Comparison of ENCODE assay signal across 26 cellular contexts in genomic region chr20:22515264-22515663, GRCh38.
"Had no signal": no experiment of that assay in that cellular context is flagged by ENCODE, and none has a peak within 500 bp of the region (broad histone marks: within the 10 kb centered on the region; RNA-seq: fewer than 3 reads in every experiment).

No MANE protein-coding gene starts in this region.

- H3K4me1 ChIP-seq: ascending aorta, colonic mucosa, gastroesophageal sphincter, psoas muscle, thyroid gland had no signal

- H3K4me2 ChIP-seq: smooth muscle cell had no signal

- H3K27ac ChIP-seq: ascending aorta, cardiac muscle cell, colonic mucosa, gastroesophageal sphincter, pancreas, psoas muscle, thyroid gland, upper lobe of right lung, VCaP had no signal

- H3K27me3 ChIP-seq: ascending aorta, cardiac muscle cell, colonic mucosa, pancreas, stomach, thyroid gland, upper lobe of right lung had no signal

- H3K4me3 ChIP-seq: ascending aorta, cardiac muscle cell, colonic mucosa, gastroesophageal sphincter, pancreas, psoas muscle, smooth muscle cell, stomach, thyroid gland, upper lobe of right lung had no signal

- FAIRE-seq: endometrium had no signal

- H3K36me3 ChIP-seq: ascending aorta, cardiac muscle cell, colonic mucosa, gastroesophageal sphincter, pancreas, stomach, thyroid gland, upper lobe of right lung had no signal

- H3K9me3 ChIP-seq: ascending aorta, colonic mucosa, gastroesophageal sphincter, pancreas, psoas muscle, stomach, thyroid gland, upper lobe of right lung had no signal

- ATAC-seq: gastroesophageal sphincter; naive thymus-derived CD4-positive, alpha-beta T cell; pancreas; psoas muscle; stimulated activated naive B cell treated with anti-CD40 and anti-IgM and Interleukin-4, amounts not matched to agents 10 μg/mL and 1 μg/mL and 100 μg/mL, for 72 hours; upper lobe of right lung had no signal

- DNase-seq: activated CD4-positive, alpha-beta T cell treated with anti-CD3 and anti-CD28 coated beads for 4 hours; activated CD4-positive, alpha-beta T cell treated with anti-CD3 and anti-CD28 coated beads, Interleukin-2, amount 50 U/mL, for 48 hours; activated CD8-positive, alpha-beta memory T cell treated with anti-CD3 and anti-CD28 coated beads for 24 hours; activated effector memory CD4-positive, alpha-beta T cell treated with Interleukin-2 at 50 U/mL for 16 hours; activated naive CD4-positive, alpha-beta T cell treated with anti-CD3 and anti-CD28 coated beads, Interleukin-2, amount 10 ng/mL, durations not matched to agents 7 days and 5 days; activated naive CD8-positive, alpha-beta T cell treated with anti-CD3 and anti-CD28 coated beads, Interleukin-2, amount 10 ng/mL, durations not matched to agents 7 days and 5 days; cerebellar nuclear complex; colonic mucosa; effector CD8-positive, alpha-beta T cell; head of caudate nucleus; hippocampal formation; midbrain; naive thymus-derived CD4-positive, alpha-beta T cell; pancreas; psoas muscle; stimulated activated CD4-positive, alpha-beta T cell treated with anti-CD3 and anti-CD28 coated beads, Interleukin-1b, Interleukin-23, amount 100 ng/mL, for 48 hours; stimulated activated naive B cell treated with anti-CD40 and anti-IgM and Interleukin-4, amounts not matched to agents 10 μg/mL and 1 μg/mL and 100 μg/mL, for 72 hours; stomach; thyroid gland; upper lobe of right lung had no signal
